1 cellular context compared by ENCODE assay signal in the genomic region with DNA sequence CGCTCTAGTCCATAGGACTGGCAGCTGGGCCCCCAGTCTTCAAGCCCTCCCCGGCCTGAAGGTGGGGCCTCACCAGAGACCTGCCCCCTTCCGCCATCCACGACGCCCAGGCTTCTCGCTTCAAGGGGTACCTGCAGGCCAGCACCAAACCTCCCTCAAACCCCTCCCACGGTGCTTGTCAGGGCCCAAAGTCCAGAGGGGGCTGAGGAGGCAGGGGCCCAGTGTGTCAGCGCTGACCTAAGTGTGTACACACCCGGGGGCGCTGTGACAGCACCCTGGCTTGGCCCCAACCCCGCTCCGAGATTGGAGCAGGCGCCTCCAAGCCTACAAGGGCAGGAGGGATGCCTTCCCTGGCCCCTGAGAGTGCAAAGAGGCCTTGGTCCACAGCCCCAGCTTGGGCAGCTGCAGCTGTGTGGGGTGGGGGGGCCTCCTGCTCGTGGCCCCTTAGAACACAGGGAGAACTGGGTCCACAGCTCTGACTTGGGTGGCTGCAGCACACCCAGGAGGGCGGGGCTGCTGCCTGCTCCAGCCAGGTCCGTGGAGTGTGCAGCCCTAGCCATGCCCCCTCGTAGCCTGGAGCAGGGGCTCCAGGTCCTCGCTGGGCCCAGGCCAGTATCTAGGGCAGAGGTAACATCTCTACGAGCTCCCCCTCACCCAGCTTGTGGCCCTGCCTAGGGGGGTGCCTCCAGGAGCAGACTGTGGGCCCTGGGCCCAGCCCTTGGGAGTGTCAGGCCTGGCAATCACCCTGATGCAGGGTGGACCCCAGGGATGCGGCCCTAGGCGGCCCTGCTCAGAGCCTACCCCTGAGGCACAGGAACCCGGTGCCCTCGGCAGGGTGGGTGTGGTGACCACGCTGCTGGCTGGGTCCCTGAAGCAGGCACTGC.
TF ChIP-seq lines count a peak whose summit lies in the region.

No MANE protein-coding gene starts in this region.

TF ChIP-seq in HepG2, 621 proteins besides CTCF, POLR2A, EP300 and RAD21 (continued from another document and continues in another):
- TF ChIP-seq FOXO4 (CRISPR knock-in tag; conservative IDR thresholded peaks at IDR 0.05) (no peak), RFX1 (IDR thresholded peaks at IDR 0.05) (no peak), MAX (IDR thresholded peaks at IDR 0.05) (peak; percentile 65), ZFP91 (CRISPR knock-in tag; IDR thresholded peaks at IDR 0.05; ENCODE audit: borderline replicate concordance) (peak; percentile 93), CEBPB (IDR thresholded peaks at IDR 0.05; ENCODE audit: borderline replicate concordance, low read depth, low read length) (no peak), SETDB1 (CRISPR knock-in tag; IDR thresholded peaks at IDR 0.05; ENCODE audit: borderline replicate concordance) (no peak), ZNF563 (CRISPR knock-in tag; IDR thresholded peaks at IDR 0.05) (0 out of 2 replicates have a peak, but pooled peaks have one; percentile 12), ZBTB43 (CRISPR knock-in tag; conservative IDR thresholded peaks at IDR 0.05) (peak; percentile 93), ZNF331 (CRISPR knock-in tag; IDR thresholded peaks at IDR 0.05) (no peak; the same call in 1 of the 2 replicates), HDAC6 (IDR thresholded peaks at IDR 0.05; ENCODE audit: low read depth, low read length) (no peak), U2AF1 (optimal IDR thresholded peaks at IDR 0.05; ENCODE audit: low read depth, low read length) (no peak), ATF7-NPFF (CRISPR knock-in tag; IDR thresholded peaks at IDR 0.05; ENCODE audit: low read depth) (no peak; the same call in 1 of the 2 replicates), REL (CRISPR knock-in tag; conservative IDR thresholded peaks at IDR 0.05) (no peak), TCF7L2 (IDR thresholded peaks at IDR 0.05; ENCODE audit: low read depth, low read length) (no peak), HOXA7 (CRISPR knock-in tag; IDR thresholded peaks at IDR 0.05) (no peak), PHF20 (CRISPR knock-in tag; IDR thresholded peaks at IDR 0.05) (no peak), PATZ1 (CRISPR knock-in tag; IDR thresholded peaks at IDR 0.05) (peak; percentile 99), MBNL3 (CRISPR knock-in tag; conservative IDR thresholded peaks at IDR 0.05) (no peak), THAP7 (CRISPR knock-in tag; IDR thresholded peaks at IDR 0.05) (0 out of 2 replicates have a peak, but pooled peaks have one; percentile 34), ZC3H13 (CRISPR knock-in tag; IDR thresholded peaks at IDR 0.05) (no peak), ONECUT2 (CRISPR knock-in tag; IDR thresholded peaks at IDR 0.05) (no peak), YY1 (IDR thresholded peaks at IDR 0.05; ENCODE audit: insufficient read depth, insufficient replicate concordance, low read depth, low read length) (peak; percentile 32), ZNF317 (CRISPR knock-in tag; IDR thresholded peaks at IDR 0.05) (0 out of 2 replicates have a peak, but pooled peaks have one; percentile 52), ZNF709 (CRISPR knock-in tag; IDR thresholded peaks at IDR 0.05) (no peak), ZNF256 (CRISPR knock-in tag; conservative IDR thresholded peaks at IDR 0.05) (no peak), ZBTB21 (CRISPR knock-in tag; IDR thresholded peaks at IDR 0.05) (peak; percentile 17; the same call in 1 of the 2 replicates), MATR3 (CRISPR knock-in tag; IDR thresholded peaks at IDR 0.05) (no peak), SOX6 (IDR thresholded peaks at IDR 0.05) (no peak), SOX6 (CRISPR knock-in tag; IDR thresholded peaks at IDR 0.05) (peak; percentile 86), ZMAT3 (CRISPR knock-in tag; conservative IDR thresholded peaks at IDR 0.05) (no peak), ZNF780A (CRISPR knock-in tag; IDR thresholded peaks at IDR 0.05) (no peak), ZNF333 (CRISPR knock-in tag; IDR thresholded peaks at IDR 0.05; ENCODE audit: borderline replicate concordance) (peak; percentile 26; the same call in 1 of the 2 replicates)
- TF ChIP-seq, protein P1, sequence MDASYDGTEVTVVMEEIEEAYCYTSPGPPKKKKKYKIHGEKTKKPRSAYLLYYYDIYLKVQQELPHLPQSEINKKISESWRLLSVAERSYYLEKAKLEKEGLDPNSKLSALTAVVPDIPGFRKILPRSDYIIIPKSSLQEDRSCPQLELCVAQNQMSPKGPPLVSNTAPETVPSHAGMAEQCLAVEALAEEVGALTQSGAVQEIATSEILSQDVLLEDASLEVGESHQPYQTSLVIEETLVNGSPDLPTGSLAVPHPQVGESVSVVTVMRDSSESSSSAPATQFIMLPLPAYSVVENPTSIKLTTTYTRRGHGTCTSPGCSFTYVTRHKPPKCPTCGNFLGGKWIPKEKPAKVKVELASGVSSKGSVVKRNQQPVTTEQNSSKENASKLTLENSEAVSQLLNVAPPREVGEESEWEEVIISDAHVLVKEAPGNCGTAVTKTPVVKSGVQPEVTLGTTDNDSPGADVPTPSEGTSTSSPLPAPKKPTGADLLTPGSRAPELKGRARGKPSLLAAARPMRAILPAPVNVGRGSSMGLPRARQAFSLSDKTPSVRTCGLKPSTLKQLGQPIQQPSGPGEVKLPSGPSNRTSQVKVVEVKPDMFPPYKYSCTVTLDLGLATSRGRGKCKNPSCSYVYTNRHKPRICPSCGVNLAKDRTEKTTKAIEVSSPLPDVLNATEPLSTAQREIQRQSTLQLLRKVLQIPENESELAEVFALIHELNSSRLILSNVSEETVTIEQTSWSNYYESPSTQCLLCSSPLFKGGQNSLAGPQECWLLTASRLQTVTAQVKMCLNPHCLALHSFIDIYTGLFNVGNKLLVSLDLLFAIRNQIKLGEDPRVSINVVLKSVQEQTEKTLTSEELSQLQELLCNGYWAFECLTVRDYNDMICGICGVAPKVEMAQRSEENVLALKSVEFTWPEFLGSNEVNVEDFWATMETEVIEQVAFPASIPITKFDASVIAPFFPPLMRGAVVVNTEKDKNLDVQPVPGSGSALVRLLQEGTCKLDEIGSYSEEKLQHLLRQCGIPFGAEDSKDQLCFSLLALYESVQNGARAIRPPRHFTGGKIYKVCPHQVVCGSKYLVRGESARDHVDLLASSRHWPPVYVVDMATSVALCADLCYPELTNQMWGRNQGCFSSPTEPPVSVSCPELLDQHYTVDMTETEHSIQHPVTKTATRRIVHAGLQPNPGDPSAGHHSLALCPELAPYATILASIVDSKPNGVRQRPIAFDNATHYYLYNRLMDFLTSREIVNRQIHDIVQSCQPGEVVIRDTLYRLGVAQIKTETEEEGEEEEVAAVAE (CRISPR knock-in tag; IDR thresholded peaks at IDR 0.05; ENCODE audit: borderline replicate concordance): no peak
- TF ChIP-seq, protein P2, sequence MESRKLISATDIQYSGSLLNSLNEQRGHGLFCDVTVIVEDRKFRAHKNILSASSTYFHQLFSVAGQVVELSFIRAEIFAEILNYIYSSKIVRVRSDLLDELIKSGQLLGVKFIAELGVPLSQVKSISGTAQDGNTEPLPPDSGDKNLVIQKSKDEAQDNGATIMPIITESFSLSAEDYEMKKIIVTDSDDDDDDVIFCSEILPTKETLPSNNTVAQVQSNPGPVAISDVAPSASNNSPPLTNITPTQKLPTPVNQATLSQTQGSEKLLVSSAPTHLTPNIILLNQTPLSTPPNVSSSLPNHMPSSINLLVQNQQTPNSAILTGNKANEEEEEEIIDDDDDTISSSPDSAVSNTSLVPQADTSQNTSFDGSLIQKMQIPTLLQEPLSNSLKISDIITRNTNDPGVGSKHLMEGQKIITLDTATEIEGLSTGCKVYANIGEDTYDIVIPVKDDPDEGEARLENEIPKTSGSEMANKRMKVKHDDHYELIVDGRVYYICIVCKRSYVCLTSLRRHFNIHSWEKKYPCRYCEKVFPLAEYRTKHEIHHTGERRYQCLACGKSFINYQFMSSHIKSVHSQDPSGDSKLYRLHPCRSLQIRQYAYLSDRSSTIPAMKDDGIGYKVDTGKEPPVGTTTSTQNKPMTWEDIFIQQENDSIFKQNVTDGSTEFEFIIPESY (CRISPR knock-in tag; IDR thresholded peaks at IDR 0.05): peak; percentile 47; the same call in 1 of the 2 replicates
- TF ChIP-seq, protein P3, sequence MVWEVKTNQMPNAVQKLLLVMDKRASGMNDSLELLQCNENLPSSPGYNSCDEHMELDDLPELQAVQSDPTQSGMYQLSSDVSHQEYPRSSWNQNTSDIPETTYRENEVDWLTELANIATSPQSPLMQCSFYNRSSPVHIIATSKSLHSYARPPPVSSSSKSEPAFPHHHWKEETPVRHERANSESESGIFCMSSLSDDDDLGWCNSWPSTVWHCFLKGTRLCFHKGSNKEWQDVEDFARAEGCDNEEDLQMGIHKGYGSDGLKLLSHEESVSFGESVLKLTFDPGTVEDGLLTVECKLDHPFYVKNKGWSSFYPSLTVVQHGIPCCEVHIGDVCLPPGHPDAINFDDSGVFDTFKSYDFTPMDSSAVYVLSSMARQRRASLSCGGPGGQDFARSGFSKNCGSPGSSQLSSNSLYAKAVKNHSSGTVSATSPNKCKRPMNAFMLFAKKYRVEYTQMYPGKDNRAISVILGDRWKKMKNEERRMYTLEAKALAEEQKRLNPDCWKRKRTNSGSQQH (CRISPR knock-in tag; IDR thresholded peaks at IDR 0.05; ENCODE audit: low read depth): 0 out of 2 replicates have a peak, but pooled peaks have one; percentile 72
- TF ChIP-seq, protein P4, sequence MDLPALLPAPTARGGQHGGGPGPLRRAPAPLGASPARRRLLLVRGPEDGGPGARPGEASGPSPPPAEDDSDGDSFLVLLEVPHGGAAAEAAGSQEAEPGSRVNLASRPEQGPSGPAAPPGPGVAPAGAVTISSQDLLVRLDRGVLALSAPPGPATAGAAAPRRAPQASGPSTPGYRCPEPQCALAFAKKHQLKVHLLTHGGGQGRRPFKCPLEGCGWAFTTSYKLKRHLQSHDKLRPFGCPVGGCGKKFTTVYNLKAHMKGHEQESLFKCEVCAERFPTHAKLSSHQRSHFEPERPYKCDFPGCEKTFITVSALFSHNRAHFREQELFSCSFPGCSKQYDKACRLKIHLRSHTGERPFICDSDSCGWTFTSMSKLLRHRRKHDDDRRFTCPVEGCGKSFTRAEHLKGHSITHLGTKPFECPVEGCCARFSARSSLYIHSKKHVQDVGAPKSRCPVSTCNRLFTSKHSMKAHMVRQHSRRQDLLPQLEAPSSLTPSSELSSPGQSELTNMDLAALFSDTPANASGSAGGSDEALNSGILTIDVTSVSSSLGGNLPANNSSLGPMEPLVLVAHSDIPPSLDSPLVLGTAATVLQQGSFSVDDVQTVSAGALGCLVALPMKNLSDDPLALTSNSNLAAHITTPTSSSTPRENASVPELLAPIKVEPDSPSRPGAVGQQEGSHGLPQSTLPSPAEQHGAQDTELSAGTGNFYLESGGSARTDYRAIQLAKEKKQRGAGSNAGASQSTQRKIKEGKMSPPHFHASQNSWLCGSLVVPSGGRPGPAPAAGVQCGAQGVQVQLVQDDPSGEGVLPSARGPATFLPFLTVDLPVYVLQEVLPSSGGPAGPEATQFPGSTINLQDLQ (CRISPR knock-in tag; IDR thresholded peaks at IDR 0.05): no peak
- TF ChIP-seq, protein P5, sequence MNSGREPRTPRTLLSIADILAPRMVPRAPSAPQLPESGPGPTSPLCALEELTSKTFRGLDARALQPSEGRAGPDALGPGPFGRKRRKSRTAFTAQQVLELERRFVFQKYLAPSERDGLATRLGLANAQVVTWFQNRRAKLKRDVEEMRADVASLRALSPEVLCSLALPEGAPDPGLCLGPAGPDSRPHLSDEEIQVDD (CRISPR knock-in tag; IDR thresholded peaks at IDR 0.05; ENCODE audit: borderline replicate concordance): no peak
